18 cellular contexts compared by ENCODE assay signal in genomic region chr6:24963887-24964570, GRCh38.
"Had no signal": no experiment of that assay in that cellular context is flagged by ENCODE, and none has a peak within 500 bp of the region (broad histone marks: within the 10 kb centered on the region; RNA-seq: fewer than 3 reads in every experiment).

No MANE protein-coding gene starts in this region.

- ATAC-seq: left lobe of liver, natural killer cell had no signal

- H3K36me3 ChIP-seq: neutrophil, thoracic aorta had no signal

- H3K9me3 Mint-ChIP-seq: natural killer cell had no signal

- H3K27ac Mint-ChIP-seq: activated T-cell treated with anti-CD3 and anti-CD28 coated beads, Interleukin-2, amount 50 U/mL, for 24 hours; natural killer cell; T-helper 2 cell treated with Interferon-gamma antibody and Interleukin-4, amounts not matched to agents 5 μg/mL and 100 μg/mL, for 36 hours had no signal

- FAIRE-seq: astrocyte, bronchial epithelial cell, urothelium cell line had no signal

- H3K27me3 ChIP-seq: neutrophil had no signal

- DNase-seq: activated CD4-positive, alpha-beta T cell treated with anti-CD3 and anti-CD28 coated beads, Interleukin-2, amount 50 U/mL, for 4 hours; activated CD4-positive, CD25-positive, alpha-beta regulatory T cell; activated effector memory CD4-positive, alpha-beta T cell treated with anti-CD3 and anti-CD28 coated beads, Interleukin-2, amount 50 U/mL, for 16 hours; activated T-cell treated with anti-CD3 and anti-CD28 coated beads, Interleukin-2, amount 50 U/mL, for 24 hours; erythroblast; islet precursor cell; natural killer cell; posterior cingulate gyrus; retina; stimulated activated CD4-positive, alpha-beta T cell treated with anti-CD3 and anti-CD28 coated beads, Interleukin-12 subunit alpha, Interleukin-12 subunit beta, amount 100 ng/mL, for 4 hours; stimulated activated CD4-positive, alpha-beta T cell treated with anti-CD3 and anti-CD28 coated beads, Interleukin-2, amount 100 ng/mL, for 24 hours had no signal

- H3K4me3 Mint-ChIP-seq: activated T-cell treated with anti-CD3 and anti-CD28 coated beads, Interleukin-2, amount 50 U/mL, for 24 hours; natural killer cell; T-helper 2 cell treated with Interferon-gamma antibody and Interleukin-4, amounts not matched to agents 5 μg/mL and 100 μg/mL, for 36 hours had no signal

- H3K9me3 ChIP-seq: neutrophil, thoracic aorta had no signal

- H3K4me3 ChIP-seq: thoracic aorta had no signal

- H3K36me3 Mint-ChIP-seq: natural killer cell had no signal

- H3K27ac ChIP-seq: neutrophil, thoracic aorta had no signal

- H3K27me3 Mint-ChIP-seq: activated T-cell treated with anti-CD3 and anti-CD28 coated beads, Interleukin-2, amount 50 U/mL, for 24 hours had no signal
